ENCODE assay signal across 1 cellular context in genomic region chr5:27387535-27388073, GRCh38.
TF ChIP-seq lines count a peak whose summit lies in the region.

No MANE protein-coding gene starts in this region.

TF ChIP-seq in GM23338, 12 proteins besides CTCF, POLR2A, EP300 and RAD21 (continued from another document):
- no peak for TF ChIP-seq REST (IDR thresholded peaks at IDR 0.05; ENCODE audit: unreplicated experiment)
